In genomic region chr10:60282771-60283353, GRCh38 we compare ENCODE assay signal across 10 cellular contexts.
DNase-seq lines count a peak whose midpoint lies in the region; ATAC-seq and TF ChIP-seq lines count a peak whose summit lies in the region.
"Had no signal": no experiment of that assay in that cellular context is flagged by ENCODE, and none has a peak within 500 bp of the region (broad histone marks: within the 10 kb centered on the region; RNA-seq: fewer than 3 reads in every experiment).

No MANE protein-coding gene starts in this region.

- peaks cover 8% of the 10 kb centered on the region for H3K36me3 ChIP-seq in upper lobe of right lung
- H3K36me3 ChIP-seq: adrenal gland, upper lobe of left lung had no signal

- intact Hi-C loops in Right ventricle myocardium superior (cut with DNase I) (no loop called here), right cardiac atrium (cut with DNase I) (loop anchor here in 1 of 4 donors (10.0 kb wide), 1 partner anchor 142 kb away; no protein-coding TSS in a partner anchor), upper lobe of right lung (cut with DNase I) (no loop called here)

- H3K27me3 ChIP-seq in right cardiac atrium (ENCODE audit: control insufficient read depth, insufficient read depth) (no peaks in the 10 kb centered on the region), upper lobe of right lung (no peaks in the 10 kb centered on the region)
- H3K27me3 ChIP-seq: adrenal gland, upper lobe of left lung had no signal

- H3K4me1 ChIP-seq in right cardiac atrium (ENCODE audit: control insufficient read depth, insufficient read depth, low read length) = peaks cover 3% of the 10 kb centered on the region
- no peaks in the 10 kb centered on the region for H3K4me1 ChIP-seq in upper lobe of right lung
- H3K4me1 ChIP-seq: adrenal gland had no signal

- WGBS in right cardiac atrium = 62% methylated on average over 5 of the region's 5 CpGs

- H3K4me3 ChIP-seq in right cardiac atrium (ENCODE audit: low read length) (no peak overlapping the region), fibroblast of villous mesenchyme (ENCODE audit: low read depth, low read length) (no peak overlapping the region), upper lobe of right lung (no peak overlapping the region)
- H3K4me3 ChIP-seq: adrenal gland, upper lobe of left lung had no signal

- no peaks in the 10 kb centered on the region for H3K9me3 ChIP-seq in right cardiac atrium (ENCODE audit: control insufficient read depth, low read length)
- no peaks in the 10 kb centered on the region for H3K9me3 ChIP-seq in upper lobe of right lung
- H3K9me3 ChIP-seq: adrenal gland, upper lobe of left lung had no signal

- no peak overlapping the region for H3K27ac ChIP-seq in right cardiac atrium (ENCODE audit: low read length)
- no peak overlapping the region for H3K27ac ChIP-seq in upper lobe of right lung
- H3K27ac ChIP-seq: adrenal gland, upper lobe of left lung had no signal

- TF ChIP-seq CTCF in fibroblast of villous mesenchyme (IDR thresholded peaks at IDR 0.05; ENCODE audit: insufficient read depth, low read depth, low read length) (no peak), upper lobe of right lung (IDR thresholded peaks at IDR 0.05) (no peak)

- DNase-seq in Right ventricle myocardium superior (no peak), right cardiac atrium (no peak), RPMI7951 (ENCODE audit: low read depth) (peak; percentile 46), fibroblast of villous mesenchyme (ENCODE audit: low read depth) (peak; percentile 22), upper lobe of right lung (no peak)

- peak; percentile 16 for ATAC-seq in Right ventricle myocardium superior (ENCODE audit: poor library complexity)
- ATAC-seq in right cardiac atrium = no peak
- peak; percentile 88 for ATAC-seq in upper lobe of right lung
- ATAC-seq in GM21367 (IDR thresholded peaks at IDR 0.05; ENCODE audit: unreplicated experiment) = no peak
- ATAC-seq in HG02588 (IDR thresholded peaks at IDR 0.05; ENCODE audit: unreplicated experiment) = no peak
- no peak for ATAC-seq in GM19035 (IDR thresholded peaks at IDR 0.05; ENCODE audit: unreplicated experiment)

Comparison
In these comparisons a context has a peak if more than half of its experiments do, and no peak if none do; other contexts are left out.
1. ATAC-seq: peak in Right ventricle myocardium superior (single experiment) and upper lobe of right lung (single experiment); none in right cardiac atrium (0 of 2), GM21367 (single experiment), HG02588 (single experiment) and GM19035 (single experiment).
2. DNase-seq: peak in RPMI7951 (single experiment) and fibroblast of villous mesenchyme (single experiment); none in Right ventricle myocardium superior (single experiment), right cardiac atrium (0 of 3) and upper lobe of right lung (single experiment).